Comparison of ENCODE assay signal across 21 cellular contexts in genomic region chr10:51030480-51030879, GRCh38. TPM values are rescaled to one million over a fixed set of nuclear protein-coding genes. Genes with fewer than 3 reads are reported as not detected.
"Had no signal": no experiment of that assay in that cellular context is flagged by ENCODE, and none has a peak within 500 bp of the region (broad histone marks: within the 10 kb centered on the region; RNA-seq: fewer than 3 reads in every experiment).

No MANE protein-coding gene starts in this region.

- H3K27ac ChIP-seq: left ventricle myocardium inferior, neutrophil, tibial nerve had no signal

- H3K27me3 ChIP-seq: neutrophil, tibial nerve had no signal

- ATAC-seq: activated CD8-positive, alpha-beta memory T cell treated with anti-CD3 and anti-CD28 coated beads, Interleukin-2, amount 10 ng/mL, durations not matched to agents 7 days and 5 days; activated T-helper 17 cell treated with anti-CD3 and anti-CD28 coated beads, Interleukin-2, amount 50 U/mL, for 72 hours; mucosa of descending colon; naive thymus-derived CD8-positive, alpha-beta T cell had no signal

- H3K4me3 ChIP-seq: left ventricle myocardium inferior, mucosa of descending colon, tibial nerve had no signal

- H3K36me3 ChIP-seq: left ventricle myocardium inferior, neutrophil, tibial nerve had no signal

- H3K9me3 ChIP-seq: left ventricle myocardium inferior, mucosa of descending colon, neutrophil, tibial nerve had no signal

- DNase-seq: activated CD4-positive, alpha-beta memory T cell treated with anti-CD3 and anti-CD28 coated beads, Interleukin-2, amount 10 ng/mL, durations not matched to agents 7 days and 5 days; activated CD4-positive, alpha-beta T cell treated with anti-CD3 and anti-CD28 coated beads for 4 hours; activated CD8-positive, alpha-beta memory T cell treated with anti-CD3 and anti-CD28 coated beads, Interleukin-2, amount 10 ng/mL, durations not matched to agents 7 days and 5 days; activated naive CD4-positive, alpha-beta T cell; activated naive CD8-positive, alpha-beta T cell treated with anti-CD3 and anti-CD28 coated beads for 36 hours; activated T-cell treated with anti-CD3 and anti-CD28 coated beads, Interleukin-2, amount 50 U/mL, for 1 hour; amygdala; caudate nucleus; endodermal cell; head of caudate nucleus; left ventricle myocardium inferior; mucosa of descending colon; naive thymus-derived CD8-positive, alpha-beta T cell; stimulated activated naive CD4-positive, alpha-beta T cell had no signal

- FAIRE-seq: frontal cortex, TTC549, urothelium cell line had no signal

RNA-seq across cellular contexts. Expression of gene PRKG1, which starts 43.8 kb away (rescaled TPM):
- total RNA-seq: activated CD4-positive, alpha-beta memory T cell treated with anti-CD3 and anti-CD28 coated beads, Interleukin-2, amount 10 ng/mL, durations not matched to agents 7 days and 5 days; activated CD8-positive, alpha-beta memory T cell treated with anti-CD3 and anti-CD28 coated beads, Interleukin-2, amount 10 ng/mL, durations not matched to agents 7 days and 5 days; activated naive CD8-positive, alpha-beta T cell treated with anti-CD3 and anti-CD28 coated beads for 36 hours; naive thymus-derived CD8-positive, alpha-beta T cell; T-helper 2 cell treated with Interferon-gamma antibody and Interleukin-4, amounts not matched to agents 100 ng/mL and 5 ng/mL, for 36 hours had no signal
- polyA plus RNA-seq: naive thymus-derived CD8-positive, alpha-beta T cell had no signal
